Comparison of ENCODE assay signal across 1 cellular context in genomic region chr7:108586274-108586710, GRCh38.
A peak's percentile ranks its signal among the peaks of the same experiment; 100 is the strongest.
TF ChIP-seq lines count a peak whose summit lies in the region.

No MANE protein-coding gene starts in this region.

TF ChIP-seq in K562, 482 proteins besides CTCF, POLR2A, EP300 and RAD21 (continued from another document and continues in another):
- TF ChIP-seq, protein P1, sequence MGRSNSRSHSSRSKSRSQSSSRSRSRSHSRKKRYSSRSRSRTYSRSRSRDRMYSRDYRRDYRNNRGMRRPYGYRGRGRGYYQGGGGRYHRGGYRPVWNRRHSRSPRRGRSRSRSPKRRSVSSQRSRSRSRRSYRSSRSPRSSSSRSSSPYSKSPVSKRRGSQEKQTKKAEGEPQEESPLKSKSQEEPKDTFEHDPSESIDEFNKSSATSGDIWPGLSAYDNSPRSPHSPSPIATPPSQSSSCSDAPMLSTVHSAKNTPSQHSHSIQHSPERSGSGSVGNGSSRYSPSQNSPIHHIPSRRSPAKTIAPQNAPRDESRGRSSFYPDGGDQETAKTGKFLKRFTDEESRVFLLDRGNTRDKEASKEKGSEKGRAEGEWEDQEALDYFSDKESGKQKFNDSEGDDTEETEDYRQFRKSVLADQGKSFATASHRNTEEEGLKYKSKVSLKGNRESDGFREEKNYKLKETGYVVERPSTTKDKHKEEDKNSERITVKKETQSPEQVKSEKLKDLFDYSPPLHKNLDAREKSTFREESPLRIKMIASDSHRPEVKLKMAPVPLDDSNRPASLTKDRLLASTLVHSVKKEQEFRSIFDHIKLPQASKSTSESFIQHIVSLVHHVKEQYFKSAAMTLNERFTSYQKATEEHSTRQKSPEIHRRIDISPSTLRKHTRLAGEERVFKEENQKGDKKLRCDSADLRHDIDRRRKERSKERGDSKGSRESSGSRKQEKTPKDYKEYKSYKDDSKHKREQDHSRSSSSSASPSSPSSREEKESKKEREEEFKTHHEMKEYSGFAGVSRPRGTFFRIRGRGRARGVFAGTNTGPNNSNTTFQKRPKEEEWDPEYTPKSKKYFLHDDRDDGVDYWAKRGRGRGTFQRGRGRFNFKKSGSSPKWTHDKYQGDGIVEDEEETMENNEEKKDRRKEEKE (IDR thresholded peaks at IDR 0.05; ENCODE audit: borderline replicate concordance in 1 of 2, control insufficient read depth in 1 of 2, low read depth in 2 of 2, low read length in 1 of 2): no peak; a peak in 1 of 4 replicates
- TF ChIP-seq, protein P2, sequence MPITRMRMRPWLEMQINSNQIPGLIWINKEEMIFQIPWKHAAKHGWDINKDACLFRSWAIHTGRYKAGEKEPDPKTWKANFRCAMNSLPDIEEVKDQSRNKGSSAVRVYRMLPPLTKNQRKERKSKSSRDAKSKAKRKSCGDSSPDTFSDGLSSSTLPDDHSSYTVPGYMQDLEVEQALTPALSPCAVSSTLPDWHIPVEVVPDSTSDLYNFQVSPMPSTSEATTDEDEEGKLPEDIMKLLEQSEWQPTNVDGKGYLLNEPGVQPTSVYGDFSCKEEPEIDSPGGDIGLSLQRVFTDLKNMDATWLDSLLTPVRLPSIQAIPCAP (CRISPR knock-in tag; IDR thresholded peaks at IDR 0.05; ENCODE audit: borderline replicate concordance): no peak
- no peak for TF ChIP-seq PREB (CRISPR knock-in tag; IDR thresholded peaks at IDR 0.05)
- TF ChIP-seq ERF (CRISPR knock-in tag; IDR thresholded peaks at IDR 0.05): no peak
- no peak for TF ChIP-seq NR2C2 (CRISPR knock-in tag; IDR thresholded peaks at IDR 0.05)
- no peak for TF ChIP-seq NR2C2 (tag; IDR thresholded peaks at IDR 0.05)
- TF ChIP-seq, protein P3, sequence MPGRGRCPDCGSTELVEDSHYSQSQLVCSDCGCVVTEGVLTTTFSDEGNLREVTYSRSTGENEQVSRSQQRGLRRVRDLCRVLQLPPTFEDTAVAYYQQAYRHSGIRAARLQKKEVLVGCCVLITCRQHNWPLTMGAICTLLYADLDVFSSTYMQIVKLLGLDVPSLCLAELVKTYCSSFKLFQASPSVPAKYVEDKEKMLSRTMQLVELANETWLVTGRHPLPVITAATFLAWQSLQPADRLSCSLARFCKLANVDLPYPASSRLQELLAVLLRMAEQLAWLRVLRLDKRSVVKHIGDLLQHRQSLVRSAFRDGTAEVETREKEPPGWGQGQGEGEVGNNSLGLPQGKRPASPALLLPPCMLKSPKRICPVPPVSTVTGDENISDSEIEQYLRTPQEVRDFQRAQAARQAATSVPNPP (IDR thresholded peaks at IDR 0.05; ENCODE audit: borderline replicate concordance, insufficient read depth, insufficient read length): no peak
- TF ChIP-seq XRCC4 (IDR thresholded peaks at IDR 0.05; ENCODE audit: extremely low read depth, insufficient read depth, insufficient read length): no peak
- no peak for TF ChIP-seq ZNF24 (IDR thresholded peaks at IDR 0.05)
- no peak for TF ChIP-seq ELF1 (tag; IDR thresholded peaks at IDR 0.05)
- no peak for TF ChIP-seq ADNP (tag; IDR thresholded peaks at IDR 0.05)
- 0 out of 2 replicates have a peak, but pooled peaks have one; percentile 33 for TF ChIP-seq NFRKB (IDR thresholded peaks at IDR 0.05; ENCODE audit: low read depth)
- TF ChIP-seq ZNF217 (CRISPR knock-in tag; IDR thresholded peaks at IDR 0.05): no peak
- no peak for TF ChIP-seq ZBTB9 (CRISPR knock-in tag; IDR thresholded peaks at IDR 0.05)
- TF ChIP-seq, protein P4, sequence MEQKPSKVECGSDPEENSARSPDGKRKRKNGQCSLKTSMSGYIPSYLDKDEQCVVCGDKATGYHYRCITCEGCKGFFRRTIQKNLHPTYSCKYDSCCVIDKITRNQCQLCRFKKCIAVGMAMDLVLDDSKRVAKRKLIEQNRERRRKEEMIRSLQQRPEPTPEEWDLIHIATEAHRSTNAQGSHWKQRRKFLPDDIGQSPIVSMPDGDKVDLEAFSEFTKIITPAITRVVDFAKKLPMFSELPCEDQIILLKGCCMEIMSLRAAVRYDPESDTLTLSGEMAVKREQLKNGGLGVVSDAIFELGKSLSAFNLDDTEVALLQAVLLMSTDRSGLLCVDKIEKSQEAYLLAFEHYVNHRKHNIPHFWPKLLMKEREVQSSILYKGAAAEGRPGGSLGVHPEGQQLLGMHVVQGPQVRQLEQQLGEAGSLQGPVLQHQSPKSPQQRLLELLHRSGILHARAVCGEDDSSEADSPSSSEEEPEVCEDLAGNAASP (IDR thresholded peaks at IDR 0.05): no peak
- TF ChIP-seq PTRF (tag; IDR thresholded peaks at IDR 0.05): no peak
- no peak for TF ChIP-seq CBX2 (IDR thresholded peaks at IDR 0.05; ENCODE audit: insufficient read depth, low read length, poor library complexity, severe bottlenecking)
- TF ChIP-seq GTF2F1 (IDR thresholded peaks at IDR 0.05; ENCODE audit: low read depth, low read length): no peak
- TF ChIP-seq DIDO1 (tag; IDR thresholded peaks at IDR 0.05; ENCODE audit: low read depth): no peak; the same call in 1 of the 2 replicates
- TF ChIP-seq ZNF324 (CRISPR knock-in tag; IDR thresholded peaks at IDR 0.05): no peak
- TF ChIP-seq, protein P5, sequence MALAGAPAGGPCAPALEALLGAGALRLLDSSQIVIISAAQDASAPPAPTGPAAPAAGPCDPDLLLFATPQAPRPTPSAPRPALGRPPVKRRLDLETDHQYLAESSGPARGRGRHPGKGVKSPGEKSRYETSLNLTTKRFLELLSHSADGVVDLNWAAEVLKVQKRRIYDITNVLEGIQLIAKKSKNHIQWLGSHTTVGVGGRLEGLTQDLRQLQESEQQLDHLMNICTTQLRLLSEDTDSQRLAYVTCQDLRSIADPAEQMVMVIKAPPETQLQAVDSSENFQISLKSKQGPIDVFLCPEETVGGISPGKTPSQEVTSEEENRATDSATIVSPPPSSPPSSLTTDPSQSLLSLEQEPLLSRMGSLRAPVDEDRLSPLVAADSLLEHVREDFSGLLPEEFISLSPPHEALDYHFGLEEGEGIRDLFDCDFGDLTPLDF (CRISPR knock-in tag; IDR thresholded peaks at IDR 0.05): no peak
- no peak for TF ChIP-seq HMG20B (CRISPR knock-in tag; IDR thresholded peaks at IDR 0.05)
- TF ChIP-seq SRSF7 (optimal IDR thresholded peaks at IDR 0.05; ENCODE audit: low read depth, low read length): no peak
- TF ChIP-seq DNMT1 (IDR thresholded peaks at IDR 0.05): peak; percentile 78; the same call in 1 of the 2 replicates
- TF ChIP-seq USF2 (CRISPR knock-in tag; IDR thresholded peaks at IDR 0.05): no peak
- no peak for TF ChIP-seq EZH2 (IDR thresholded peaks at IDR 0.05; ENCODE audit: borderline replicate concordance, low read depth, low read length)
- no peak for TF ChIP-seq ZNF347 (CRISPR knock-in tag; IDR thresholded peaks at IDR 0.05; ENCODE audit: low read depth)
- no peak for TF ChIP-seq TRIM28 (IDR thresholded peaks at IDR 0.05)
- TF ChIP-seq, protein P6, sequence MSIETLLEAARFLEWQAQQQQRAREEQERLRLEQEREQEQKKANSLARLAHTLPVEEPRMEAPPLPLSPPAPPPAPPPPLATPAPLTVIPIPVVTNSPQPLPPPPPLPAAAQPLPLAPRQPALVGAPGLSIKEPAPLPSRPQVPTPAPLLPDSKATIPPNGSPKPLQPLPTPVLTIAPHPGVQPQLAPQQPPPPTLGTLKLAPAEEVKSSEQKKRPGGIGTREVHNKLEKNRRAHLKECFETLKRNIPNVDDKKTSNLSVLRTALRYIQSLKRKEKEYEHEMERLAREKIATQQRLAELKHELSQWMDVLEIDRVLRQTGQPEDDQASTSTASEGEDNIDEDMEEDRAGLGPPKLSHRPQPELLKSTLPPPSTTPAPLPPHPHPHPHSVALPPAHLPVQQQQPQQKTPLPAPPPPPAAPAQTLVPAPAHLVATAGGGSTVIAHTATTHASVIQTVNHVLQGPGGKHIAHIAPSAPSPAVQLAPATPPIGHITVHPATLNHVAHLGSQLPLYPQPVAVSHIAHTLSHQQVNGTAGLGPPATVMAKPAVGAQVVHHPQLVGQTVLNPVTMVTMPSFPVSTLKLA (conservative IDR thresholded peaks at IDR 0.05): peak in 1 of 2 experiments; percentile 35; a peak in 1 of 4 replicates
- TF ChIP-seq, protein P7, sequence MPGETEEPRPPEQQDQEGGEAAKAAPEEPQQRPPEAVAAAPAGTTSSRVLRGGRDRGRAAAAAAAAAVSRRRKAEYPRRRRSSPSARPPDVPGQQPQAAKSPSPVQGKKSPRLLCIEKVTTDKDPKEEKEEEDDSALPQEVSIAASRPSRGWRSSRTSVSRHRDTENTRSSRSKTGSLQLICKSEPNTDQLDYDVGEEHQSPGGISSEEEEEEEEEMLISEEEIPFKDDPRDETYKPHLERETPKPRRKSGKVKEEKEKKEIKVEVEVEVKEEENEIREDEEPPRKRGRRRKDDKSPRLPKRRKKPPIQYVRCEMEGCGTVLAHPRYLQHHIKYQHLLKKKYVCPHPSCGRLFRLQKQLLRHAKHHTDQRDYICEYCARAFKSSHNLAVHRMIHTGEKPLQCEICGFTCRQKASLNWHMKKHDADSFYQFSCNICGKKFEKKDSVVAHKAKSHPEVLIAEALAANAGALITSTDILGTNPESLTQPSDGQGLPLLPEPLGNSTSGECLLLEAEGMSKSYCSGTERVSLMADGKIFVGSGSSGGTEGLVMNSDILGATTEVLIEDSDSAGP (CRISPR knock-in tag; IDR thresholded peaks at IDR 0.05): no peak
- TF ChIP-seq DPF2 (IDR thresholded peaks at IDR 0.05): peak; percentile 99
- TF ChIP-seq MTF1 (CRISPR knock-in tag; IDR thresholded peaks at IDR 0.05; ENCODE audit: borderline replicate concordance): no peak
- TF ChIP-seq EHMT2 (IDR thresholded peaks at IDR 0.05): 0 out of 2 replicates have a peak, but pooled peaks have one; percentile 57
- TF ChIP-seq, protein P8, sequence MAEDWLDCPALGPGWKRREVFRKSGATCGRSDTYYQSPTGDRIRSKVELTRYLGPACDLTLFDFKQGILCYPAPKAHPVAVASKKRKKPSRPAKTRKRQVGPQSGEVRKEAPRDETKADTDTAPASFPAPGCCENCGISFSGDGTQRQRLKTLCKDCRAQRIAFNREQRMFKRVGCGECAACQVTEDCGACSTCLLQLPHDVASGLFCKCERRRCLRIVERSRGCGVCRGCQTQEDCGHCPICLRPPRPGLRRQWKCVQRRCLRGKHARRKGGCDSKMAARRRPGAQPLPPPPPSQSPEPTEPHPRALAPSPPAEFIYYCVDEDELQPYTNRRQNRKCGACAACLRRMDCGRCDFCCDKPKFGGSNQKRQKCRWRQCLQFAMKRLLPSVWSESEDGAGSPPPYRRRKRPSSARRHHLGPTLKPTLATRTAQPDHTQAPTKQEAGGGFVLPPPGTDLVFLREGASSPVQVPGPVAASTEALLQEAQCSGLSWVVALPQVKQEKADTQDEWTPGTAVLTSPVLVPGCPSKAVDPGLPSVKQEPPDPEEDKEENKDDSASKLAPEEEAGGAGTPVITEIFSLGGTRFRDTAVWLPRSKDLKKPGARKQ (CRISPR knock-in tag; IDR thresholded peaks at IDR 0.05): no peak
- TF ChIP-seq SRSF3 (IDR thresholded peaks at IDR 0.05; ENCODE audit: insufficient read depth, low read length): no peak
- TF ChIP-seq, protein P9, sequence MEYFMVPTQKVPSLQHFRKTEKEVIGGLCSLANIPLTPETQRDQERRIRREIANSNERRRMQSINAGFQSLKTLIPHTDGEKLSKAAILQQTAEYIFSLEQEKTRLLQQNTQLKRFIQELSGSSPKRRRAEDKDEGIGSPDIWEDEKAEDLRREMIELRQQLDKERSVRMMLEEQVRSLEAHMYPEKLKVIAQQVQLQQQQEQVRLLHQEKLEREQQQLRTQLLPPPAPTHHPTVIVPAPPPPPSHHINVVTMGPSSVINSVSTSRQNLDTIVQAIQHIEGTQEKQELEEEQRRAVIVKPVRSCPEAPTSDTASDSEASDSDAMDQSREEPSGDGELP (CRISPR knock-in tag; IDR thresholded peaks at IDR 0.05; ENCODE audit: borderline replicate concordance): no peak
- no peak for TF ChIP-seq ZNF174 (CRISPR knock-in tag; IDR thresholded peaks at IDR 0.05)
- TF ChIP-seq KLF13 (tag; IDR thresholded peaks at IDR 0.05; ENCODE audit: borderline replicate concordance, low read depth): no peak
- TF ChIP-seq FOXK1 (CRISPR knock-in tag; IDR thresholded peaks at IDR 0.05; ENCODE audit: borderline replicate concordance): no peak
- peak; percentile 89 for TF ChIP-seq NBN (IDR thresholded peaks at IDR 0.05; ENCODE audit: low read depth)
- peak; percentile 98 for TF ChIP-seq TEAD4 (IDR thresholded peaks at IDR 0.05; ENCODE audit: low read length)
- no peak for TF ChIP-seq TEAD4 (CRISPR knock-in tag; IDR thresholded peaks at IDR 0.05; ENCODE audit: borderline replicate concordance)
- no peak for TF ChIP-seq ZNF134 (CRISPR knock-in tag; conservative IDR thresholded peaks at IDR 0.05)
- TF ChIP-seq, protein P10, sequence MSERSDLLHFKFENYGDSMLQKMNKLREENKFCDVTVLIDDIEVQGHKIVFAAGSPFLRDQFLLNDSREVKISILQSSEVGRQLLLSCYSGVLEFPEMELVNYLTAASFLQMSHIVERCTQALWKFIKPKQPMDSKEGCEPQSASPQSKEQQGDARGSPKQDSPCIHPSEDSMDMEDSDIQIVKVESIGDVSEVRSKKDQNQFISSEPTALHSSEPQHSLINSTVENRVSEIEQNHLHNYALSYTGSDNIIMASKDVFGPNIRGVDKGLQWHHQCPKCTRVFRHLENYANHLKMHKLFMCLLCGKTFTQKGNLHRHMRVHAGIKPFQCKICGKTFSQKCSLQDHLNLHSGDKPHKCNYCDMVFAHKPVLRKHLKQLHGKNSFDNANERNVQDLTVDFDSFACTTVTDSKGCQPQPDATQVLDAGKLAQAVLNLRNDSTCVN (CRISPR knock-in tag; IDR thresholded peaks at IDR 0.05): 0 out of 2 replicates have a peak, but pooled peaks have one; percentile 47
- no peak for TF ChIP-seq SIX5 (IDR thresholded peaks at IDR 0.05; ENCODE audit: borderline replicate concordance in 1 of 2, insufficient read depth in 1 of 2, low read depth in 1 of 2, low read length in 2 of 2)
- TF ChIP-seq FIP1L1 (IDR thresholded peaks at IDR 0.05; ENCODE audit: low read depth, low read length, poor library complexity, severe bottlenecking): no peak
- no peak for TF ChIP-seq ZNF124 (CRISPR knock-in tag; IDR thresholded peaks at IDR 0.05)
- no peak for TF ChIP-seq SNAPC5 (CRISPR knock-in tag; IDR thresholded peaks at IDR 0.05)
